ENCODE assay signal across 17 cellular contexts in genomic region chr10:132659206-132660091, GRCh38.
DNase-seq lines count a peak whose midpoint lies in the region; ATAC-seq, FAIRE-seq and TF ChIP-seq lines count a peak whose summit lies in the region.
"Had no signal": no experiment of that assay in that cellular context is flagged by ENCODE, and none has a peak within 500 bp of the region (broad histone marks: within the 10 kb centered on the region; RNA-seq: fewer than 3 reads in every experiment).

No MANE protein-coding gene starts in this region.

- H3K4me3 ChIP-seq in adrenal gland (no peak overlapping the region), sigmoid colon (no peak overlapping the region)
- no peak overlapping the region for H3K4me3 ChIP-seq in effector memory CD4-positive, alpha-beta T cell (ENCODE audit: insufficient read depth, low read depth, low read length, poor library complexity, severe bottlenecking)
- H3K4me3 ChIP-seq: K562, SJSA1 had no signal

- no peaks in the 10 kb centered on the region for H3K9me3 Mint-ChIP-seq in activated naive CD8-positive, alpha-beta T cell treated with anti-CD3 and anti-CD28 coated beads for 36 hours

- peaks cover 2% of the 10 kb centered on the region for H3K4me1 Mint-ChIP-seq in activated naive CD8-positive, alpha-beta T cell treated with anti-CD3 and anti-CD28 coated beads for 36 hours

- no peak for TF ChIP-seq POLR2A in adrenal gland (IDR thresholded peaks at IDR 0.05)
- TF ChIP-seq POLR2A in sigmoid colon (IDR thresholded peaks at IDR 0.05): no peak

- intact Hi-C loops in adrenal gland (cut with DNase I) (no loop called here), Right ventricle myocardium superior (cut with DNase I) (loop anchor here (5.0 to 10.0 kb wide), 3 partner anchors 75 to 465 kb away; no protein-coding TSS in a partner anchor), sigmoid colon (cut with DNase I) (loop anchor here (10.0 kb wide), 1 partner anchor 85 kb away; no protein-coding TSS in a partner anchor)

- 86 to 96% (median 91%) methylated on average over 21 to 35 of the region's 35 CpGs for WGBS in adrenal gland, 4 donors
- 96 to 98% methylated on average over 35 of the region's 35 CpGs for WGBS in sigmoid colon, 2 donors

- H3K27ac ChIP-seq in adrenal gland: no peak overlapping the region
- H3K27ac ChIP-seq in sigmoid colon: no peak overlapping the region
- H3K27ac ChIP-seq in effector memory CD4-positive, alpha-beta T cell (ENCODE audit: insufficient read depth, low read length, poor library complexity, severe bottlenecking): no peak overlapping the region
- H3K27ac ChIP-seq: SJSA1 had no signal

- H3K4me1 ChIP-seq in adrenal gland (replicated peaks in 1 of 2): no peaks in the 10 kb centered on the region
- peaks cover 0 to 30% (median 2%) of the 10 kb centered on the region in 4 donors for H3K4me1 ChIP-seq in sigmoid colon
- H3K4me1 ChIP-seq in effector memory CD4-positive, alpha-beta T cell (ENCODE audit: control insufficient read depth, insufficient read depth, low read length, poor library complexity, severe bottlenecking): no peaks in the 10 kb centered on the region

- peak; percentile 94 for ATAC-seq in Right ventricle myocardium superior (ENCODE audit: poor library complexity)
- ATAC-seq: K562 had no signal

- no peak for FAIRE-seq in GM19239 (lab: Jason Lieb, UNC)
- FAIRE-seq: K562 had no signal

- H3K27me3 ChIP-seq in adrenal gland (no peaks in the 10 kb centered on the region), sigmoid colon (no peaks in the 10 kb centered on the region)
- no peaks in the 10 kb centered on the region for H3K27me3 ChIP-seq in effector memory CD4-positive, alpha-beta T cell (replicated peaks; ENCODE audit: control insufficient read depth, insufficient read depth, low read length, poor library complexity, severe bottlenecking)
- H3K27me3 ChIP-seq: SJSA1 had no signal

- no peak for TF ChIP-seq EP300 in sigmoid colon (IDR thresholded peaks at IDR 0.05)

- TF ChIP-seq CTCF in adrenal gland (IDR thresholded peaks at IDR 0.05) (no peak), sigmoid colon (IDR thresholded peaks at IDR 0.05) (no peak)

- no peaks in the 10 kb centered on the region for H3K9me3 ChIP-seq in adrenal gland (replicated peaks in 1 of 3)
- H3K9me3 ChIP-seq in sigmoid colon: no peaks in the 10 kb centered on the region
- H3K9me3 ChIP-seq in effector memory CD4-positive, alpha-beta T cell (ENCODE audit: control insufficient read depth, low read length): no peaks in the 10 kb centered on the region
- H3K9me3 ChIP-seq: SJSA1 had no signal

- DNase-seq in adrenal gland: peak in 5 of 7 donors; percentile 40 to 73 (median 53)
- DNase-seq in Right ventricle myocardium superior: peak; percentile 86
- peak; percentile 22 for DNase-seq in kidney tubule cell (ENCODE audit: low spot score)
- DNase-seq in sigmoid colon: peak; percentile 86
- DNase-seq in effector memory CD4-positive, alpha-beta T cell: no peak
- no peak for DNase-seq in activated naive CD8-positive, alpha-beta T cell treated with anti-CD3 and anti-CD28 coated beads for 36 hours
- no peak for DNase-seq in GM19239 (ENCODE audit: insufficient read length, low spot score)
- DNase-seq: ACHN, AML-193, COR-L47, HCEC 1CT, NCI-H1436 treated with DMSO at 0.1 percent for 48 hours, NCI-H2029 treated with DMSO at 0.1 percent for 48 hours, NCI-H774, RPMI8226 had no signal

- no peaks in the 10 kb centered on the region for H3K27me3 Mint-ChIP-seq in activated naive CD8-positive, alpha-beta T cell treated with anti-CD3 and anti-CD28 coated beads for 36 hours

- H3K4me3 Mint-ChIP-seq in activated naive CD8-positive, alpha-beta T cell treated with anti-CD3 and anti-CD28 coated beads for 36 hours: no peak overlapping the region

- H3K36me3 ChIP-seq in adrenal gland (replicated peaks in 1 of 2): no peaks in the 10 kb centered on the region
- H3K36me3 ChIP-seq in sigmoid colon: peaks cover 0 to 23% (median 9%) of the 10 kb centered on the region in 4 donors
- H3K36me3 ChIP-seq in effector memory CD4-positive, alpha-beta T cell (ENCODE audit: control insufficient read depth, insufficient read depth, low read length): no peaks in the 10 kb centered on the region

- no peaks in the 10 kb centered on the region for H3K36me3 Mint-ChIP-seq in activated naive CD8-positive, alpha-beta T cell treated with anti-CD3 and anti-CD28 coated beads for 36 hours

- no peak overlapping the region for H3K27ac Mint-ChIP-seq in activated naive CD8-positive, alpha-beta T cell treated with anti-CD3 and anti-CD28 coated beads for 36 hours

Comparison
In these comparisons a context has a peak if more than half of its experiments do, and no peak if none do; other contexts are left out.
1. DNase-seq: peak in adrenal gland (5 of 7), Right ventricle myocardium superior (single experiment), kidney tubule cell (single experiment) and sigmoid colon (single experiment); none in effector memory CD4-positive, alpha-beta T cell (0 of 3), activated naive CD8-positive, alpha-beta T cell treated with anti-CD3 and anti-CD28 coated beads for 36 hours (single experiment) and GM19239 (single experiment).
2. intact Hi-C loops: an anchor here in Right ventricle myocardium superior (5.0 to 10.0 kb wide) and sigmoid colon (10.0 kb wide); none called in adrenal gland.